10 cellular contexts compared by ENCODE assay signal in the genomic region with DNA sequence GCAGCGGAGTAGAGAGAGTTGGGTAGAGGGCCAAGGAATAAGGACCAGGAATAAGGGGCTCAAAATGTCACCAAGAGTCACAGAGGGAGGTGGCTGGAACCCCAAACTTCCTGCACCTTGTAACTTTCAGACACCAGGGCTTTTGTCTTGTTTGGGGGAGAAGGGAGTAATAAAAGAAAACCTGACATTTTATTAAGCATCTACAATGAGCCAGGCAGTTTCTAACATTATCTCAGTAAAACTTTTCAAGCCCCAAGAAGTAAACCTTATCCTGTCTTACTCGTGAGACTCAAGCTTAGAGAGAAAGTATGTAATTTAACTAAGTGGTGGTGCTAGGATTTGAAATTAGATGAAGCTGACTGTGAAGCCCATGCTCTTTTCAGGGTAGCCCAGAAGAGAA. TPM values are rescaled to one million over a fixed set of nuclear protein-coding genes. Genes with fewer than 3 reads are reported as not detected.
A peak's percentile ranks its signal among the peaks of the same experiment; 100 is the strongest.
DNase-seq lines count a peak whose midpoint lies in the region; ATAC-seq and TF ChIP-seq lines count a peak whose summit lies in the region.
"Had no signal": no experiment of that assay in that cellular context is flagged by ENCODE, and none has a peak within 500 bp of the region (broad histone marks: within the 10 kb centered on the region; RNA-seq: fewer than 3 reads in every experiment).

No MANE protein-coding gene starts in this region.

- H3K36me3 Mint-ChIP-seq in CD8-positive, alpha-beta memory T cell, result peaks cover 0 to 30% (median 11%) of the 10 kb centered on the region in 3 donors
- peaks cover 17% of the 10 kb centered on the region for H3K36me3 Mint-ChIP-seq in osteocyte (ENCODE audit: unreplicated experiment)

- peak overlapping the region in 7 of 8 donors; percentile 65 to 88 (median 85) for H3K27ac Mint-ChIP-seq in CD8-positive, alpha-beta memory T cell
- peak overlapping the region; percentile 59 for H3K27ac Mint-ChIP-seq in osteocyte (ENCODE audit: unreplicated experiment)

- DNase-seq in CD8-positive, alpha-beta memory T cell, result no peak
- DNase-seq in Peyer's patch, result no peak
- no peak for DNase-seq in epithelial cell of proximal tubule (ENCODE audit: low read depth)
- DNase-seq in osteocyte (ENCODE audit: extremely low spot score, unreplicated experiment), result no peak
- DNase-seq in GM10248 (ENCODE audit: extremely low spot score), result no peak
- DNase-seq in DMS114 treated with DMSO at 0.1 percent for 48 hours (lab: John Stamatoyannopoulos, UW; ENCODE audit: unreplicated experiment), result no peak
- DNase-seq: GF-D8 had no signal

- ATAC-seq in GM21723 (IDR thresholded peaks at IDR 0.05; ENCODE audit: unreplicated experiment) (no peak), HG02870 (IDR thresholded peaks at IDR 0.05; ENCODE audit: unreplicated experiment) (no peak)

- H3K27me3 ChIP-seq in CD8-positive, alpha-beta memory T cell (ENCODE audit: insufficient read depth, low read length, poor library complexity, severe bottlenecking), result no peaks in the 10 kb centered on the region
- no peaks in the 10 kb centered on the region for H3K27me3 ChIP-seq in Peyer's patch

- POLR2A ChIA-PET in CD8-positive, alpha-beta memory T cell (lab: Charles Lee), result interaction anchor here (0.7 to 1.9 kb wide), 4 partner anchors 27 to 591 kb away, joined by 3 to 6 read pairs (median 4); a partner anchor contains a TSS
- POLR2A ChIA-PET in GM10248 (lab: Yijun Ruan, JAX), result interaction anchor here (1.5 kb wide), 2 partner anchors 9 to 116 kb away, joined by 4 to 15 read pairs; no protein-coding TSS in a partner anchor

- H3K36me3 ChIP-seq in CD8-positive, alpha-beta memory T cell (ENCODE audit: insufficient read depth, low read length), result peaks cover 25% of the 10 kb centered on the region
- H3K36me3 ChIP-seq in Peyer's patch, result peaks cover 0 to 27% (median 0%) of the 10 kb centered on the region in 3 donors

- no peaks in the 10 kb centered on the region for H3K9me3 Mint-ChIP-seq in CD8-positive, alpha-beta memory T cell
- H3K9me3 Mint-ChIP-seq in osteocyte (ENCODE audit: unreplicated experiment), result no peaks in the 10 kb centered on the region

- H3K27ac ChIP-seq in CD8-positive, alpha-beta memory T cell (ENCODE audit: low read depth, low read length), result no peak overlapping the region
- peak overlapping the region; percentile 59 to 98 (median 74) for H3K27ac ChIP-seq in Peyer's patch

- H3K4me1 ChIP-seq in CD8-positive, alpha-beta memory T cell (ENCODE audit: insufficient read depth, low read length), result peaks cover 44% of the 10 kb centered on the region
- peaks cover 0 to 40% (median 8%) of the 10 kb centered on the region in 4 donors for H3K4me1 ChIP-seq in Peyer's patch

- no peak overlapping the region for H3K4me3 ChIP-seq in CD8-positive, alpha-beta memory T cell (ENCODE audit: low read length)
- H3K4me3 ChIP-seq in Peyer's patch, result peak overlapping the region in 2 of 4 donors; percentile 60 to 86
- peak overlapping the region; percentile 71 for H3K4me3 ChIP-seq in epithelial cell of proximal tubule (ENCODE audit: low read depth, low read length)

- H3K27me3 Mint-ChIP-seq in CD8-positive, alpha-beta memory T cell, result peaks cover 0 to 9% of the 10 kb centered on the region in 2 donors
- no peaks in the 10 kb centered on the region for H3K27me3 Mint-ChIP-seq in osteocyte (ENCODE audit: unreplicated experiment)

- TF ChIP-seq POLR2A in Peyer's patch (IDR thresholded peaks at IDR 0.05), result no peak

- peaks cover 45 to 65% (median 56%) of the 10 kb centered on the region in 3 donors for H3K4me1 Mint-ChIP-seq in CD8-positive, alpha-beta memory T cell
- peaks cover 39% of the 10 kb centered on the region for H3K4me1 Mint-ChIP-seq in osteocyte (ENCODE audit: unreplicated experiment)

- TF ChIP-seq CTCF in Peyer's patch (IDR thresholded peaks at IDR 0.05) (no peak), epithelial cell of proximal tubule (conservative IDR thresholded peaks at IDR 0.05; ENCODE audit: low read depth, low read length) (no peak), osteocyte (IDR thresholded peaks at IDR 0.05) (no peak), GM10248 (IDR thresholded peaks at IDR 0.05; ENCODE audit: control extremely low read depth, extremely low read depth, low read depth, missing control alignments) (no peak)

- CTCF ChIA-PET in CD8-positive, alpha-beta memory T cell (lab: Charles Lee), result interaction anchor here (1.0 to 2.2 kb wide), 2 partner anchors 9 to 198 kb away, joined by 4 to 7 read pairs; no protein-coding TSS in a partner anchor
- CTCF ChIA-PET in GM10248 (lab: Yijun Ruan, JAX), result interaction anchor here (0.8 to 1.4 kb wide), 6 partner anchors 12 to 490 kb away, joined by 3 to 4 read pairs (median 4); a partner anchor contains a TSS

- no peaks in the 10 kb centered on the region for H3K9me3 ChIP-seq in CD8-positive, alpha-beta memory T cell (ENCODE audit: low read length)
- H3K9me3 ChIP-seq in Peyer's patch, result no peaks in the 10 kb centered on the region

- H3K4me3 Mint-ChIP-seq in CD8-positive, alpha-beta memory T cell, result peak overlapping the region; percentile 66 to 86 (median 80)
- H3K4me3 Mint-ChIP-seq in osteocyte (ENCODE audit: unreplicated experiment), result peak overlapping the region; percentile 72

RNA-seq across cellular contexts. Expression of a gene that starts 0.8 kb away (rescaled TPM):
- 10 to 100 TPM; 90.2 to 91.8 TPM for total RNA-seq in CD8-positive, alpha-beta memory T cell
- polyA plus RNA-seq in CD8-positive, alpha-beta memory T cell, result 23.3 TPM
- 100 to 1,000 TPM in 2 of 4 donors, 10 to 100 TPM in 2; 46.2 to 129 (median 105) TPM for total RNA-seq in Peyer's patch
- 49.9 and 73.1 TPM in 2 replicates for total RNA-seq in epithelial cell of proximal tubule
- 47.3 and 47.4 TPM in 2 replicates for total RNA-seq in osteocyte

RNA-seq across cellular contexts. Expression of a gene that starts 27.1 kb away (rescaled TPM):
- 1 to 10 TPM; 5.4 to 5.5 TPM for total RNA-seq in CD8-positive, alpha-beta memory T cell
- polyA plus RNA-seq in CD8-positive, alpha-beta memory T cell, result 0.76 TPM
- under 1 TPM in 2 of 4 donors, not detected in 2; 0.28 to 0.83 TPM for total RNA-seq in Peyer's patch
- 0.22 and 0.29 TPM in 2 replicates for total RNA-seq in epithelial cell of proximal tubule
- total RNA-seq in osteocyte, result not detected in 2 replicates
- total RNA-seq: HT1080 had no signal
